Comparison of ENCODE assay signal across 12 cellular contexts in genomic region chr22:24144471-24145115, GRCh38. TPM values are rescaled to one million over a fixed set of nuclear protein-coding genes. Genes with fewer than 3 reads are reported as not detected.
DNase-seq lines count a peak whose midpoint lies in the region; ATAC-seq and TF ChIP-seq lines count a peak whose summit lies in the region.
"Had no signal": no experiment of that assay in that cellular context is flagged by ENCODE, and none has a peak within 500 bp of the region (broad histone marks: within the 10 kb centered on the region; RNA-seq: fewer than 3 reads in every experiment).

No MANE protein-coding gene starts in this region.

- peaks cover 19% of the 10 kb centered on the region for H3K36me3 Mint-ChIP-seq in activated CD4-positive, alpha-beta T cell treated with anti-CD3 and anti-CD28 coated beads, Interleukin-2, amount 10 ng/mL, durations not matched to agents 7 days and 5 days (ENCODE audit: low read depth)

- H3K9me3 Mint-ChIP-seq in activated CD4-positive, alpha-beta T cell treated with anti-CD3 and anti-CD28 coated beads, Interleukin-2, amount 10 ng/mL, durations not matched to agents 7 days and 5 days: no peaks in the 10 kb centered on the region
- H3K9me3 Mint-ChIP-seq: neural crest cell had no signal

- H3K27ac ChIP-seq in VCaP (peak overlapping the region; percentile 70), right cardiac atrium (ENCODE audit: low read length) (peak overlapping the region; percentile 76), thoracic aorta (peak overlapping the region; percentile 81 to 91)
- H3K27ac ChIP-seq: KMS-11 had no signal

- H3K27me3 ChIP-seq in right cardiac atrium (ENCODE audit: control insufficient read depth, insufficient read depth): no peaks in the 10 kb centered on the region
- no peaks in the 10 kb centered on the region for H3K27me3 ChIP-seq in thoracic aorta (replicated peaks; ENCODE audit: insufficient read depth)
- H3K27me3 ChIP-seq: adrenal gland had no signal

- ATAC-seq in right cardiac atrium (peak; percentile 45), thoracic aorta (ENCODE audit: insufficient number of reproducible peaks, low FRiP score, low read depth) (no peak)

- POLR2A ChIA-PET in activated CD4-positive, alpha-beta T cell treated with anti-CD3 and anti-CD28 coated beads, Interleukin-2, amount 10 ng/mL, durations not matched to agents 7 days and 5 days (lab: Charles Lee): no interaction called here

- no peak for DNase-seq in activated CD4-positive, alpha-beta T cell treated with anti-CD3 and anti-CD28 coated beads, Interleukin-2, amount 10 ng/mL, durations not matched to agents 7 days and 5 days
- no peak for DNase-seq in activated CD4-positive, alpha-beta T cell treated with anti-CD3 and anti-CD28 coated beads for 4 hours
- peak in 2 of 3 donors; percentile 56 to 58 for DNase-seq in right cardiac atrium
- no peak for DNase-seq in thoracic aorta (ENCODE audit: low spot score)
- DNase-seq in DMS53 (lab: John Stamatoyannopoulos, UW): no peak
- DNase-seq in NCI-H748 (lab: John Stamatoyannopoulos, UW; ENCODE audit: unreplicated experiment): no peak
- no peak for DNase-seq in NCI-H1436 (lab: John Stamatoyannopoulos, UW)
- DNase-seq: ACHN had no signal

- peaks cover 42% of the 10 kb centered on the region for H3K4me1 ChIP-seq in right cardiac atrium (ENCODE audit: control insufficient read depth, insufficient read depth, low read length)
- H3K4me1 ChIP-seq in thoracic aorta (ENCODE audit: control insufficient read depth in 1 of 2, low read depth in 2 of 2): peaks cover 53 to 94% of the 10 kb centered on the region in 2 donors

- H3K4me3 ChIP-seq in right cardiac atrium (ENCODE audit: low read length): no peak overlapping the region
- no peak overlapping the region for H3K4me3 ChIP-seq in thoracic aorta
- H3K4me3 ChIP-seq: adrenal gland had no signal

- CTCF ChIA-PET in activated CD4-positive, alpha-beta T cell treated with anti-CD3 and anti-CD28 coated beads, Interleukin-2, amount 10 ng/mL, durations not matched to agents 7 days and 5 days (lab: Charles Lee): interaction anchor here (0.6 to 1.7 kb wide), 4 partner anchors 9 to 34 kb away, joined by 3 to 5 read pairs (median 3); no protein-coding TSS in a partner anchor

- 69% methylated on average over 3 of the region's 3 CpGs for WGBS in right cardiac atrium

- no peak for TF ChIP-seq CTCF in VCaP (conservative IDR thresholded peaks at IDR 0.05)
- no peak for TF ChIP-seq CTCF in thoracic aorta (IDR thresholded peaks at IDR 0.05)

- H3K27ac Mint-ChIP-seq in activated CD4-positive, alpha-beta T cell treated with anti-CD3 and anti-CD28 coated beads, Interleukin-2, amount 10 ng/mL, durations not matched to agents 7 days and 5 days: peak overlapping the region; percentile 69

- no peaks in the 10 kb centered on the region for H3K27me3 Mint-ChIP-seq in activated CD4-positive, alpha-beta T cell treated with anti-CD3 and anti-CD28 coated beads, Interleukin-2, amount 10 ng/mL, durations not matched to agents 7 days and 5 days

- H3K9me3 ChIP-seq in right cardiac atrium (ENCODE audit: control insufficient read depth, low read length): no peaks in the 10 kb centered on the region
- no peaks in the 10 kb centered on the region for H3K9me3 ChIP-seq in thoracic aorta
- H3K9me3 ChIP-seq: adrenal gland had no signal

- H3K36me3 ChIP-seq in thoracic aorta: no peaks in the 10 kb centered on the region
- H3K36me3 ChIP-seq: adrenal gland had no signal

- intact Hi-C loops in right cardiac atrium (cut with DNase I): no loop called here

- H3K4me1 Mint-ChIP-seq in activated CD4-positive, alpha-beta T cell treated with anti-CD3 and anti-CD28 coated beads, Interleukin-2, amount 10 ng/mL, durations not matched to agents 7 days and 5 days: peaks cover 76% of the 10 kb centered on the region

- H3K4me3 Mint-ChIP-seq in activated CD4-positive, alpha-beta T cell treated with anti-CD3 and anti-CD28 coated beads, Interleukin-2, amount 10 ng/mL, durations not matched to agents 7 days and 5 days: no peak overlapping the region
- H3K4me3 Mint-ChIP-seq: neural crest cell had no signal

RNA-seq across cellular contexts. Expression of gene SUSD2, which starts 36.7 kb away (rescaled TPM):
- total RNA-seq in activated CD4-positive, alpha-beta T cell treated with anti-CD3 and anti-CD28 coated beads, Interleukin-2, amount 10 ng/mL, durations not matched to agents 7 days and 5 days: 1 to 10 TPM; 1.0 to 1.1 TPM
- total RNA-seq in right cardiac atrium (1 to 10 TPM; 6.2 to 7.4 (median 7.3) TPM), thoracic aorta (10 to 100 TPM; 16.8 to 43.2 TPM)
- 6.7 TPM for polyA plus RNA-seq in right cardiac atrium

Comparison
In these comparisons a context has a peak if more than half of its experiments do, and no peak if none do; other contexts are left out.
1. DNase-seq: peak in right cardiac atrium (2 of 3); none in activated CD4-positive, alpha-beta T cell treated with anti-CD3 and anti-CD28 coated beads, Interleukin-2, amount 10 ng/mL, durations not matched to agents 7 days and 5 days (single experiment), activated CD4-positive, alpha-beta T cell treated with anti-CD3 and anti-CD28 coated beads for 4 hours (0 of 2), thoracic aorta (single experiment), DMS53 (single experiment), NCI-H748 (single experiment) and NCI-H1436 (single experiment).
2. Peak in every context shown above with its lines, with median percentiles within 50 percentile points of each other: H3K27ac ChIP-seq.